Comparison of ENCODE assay signal across 1 cellular context in genomic region chr14:100899841-100900771, GRCh38.
TF ChIP-seq lines count a peak whose summit lies in the region.

No MANE protein-coding gene starts in this region.

TF ChIP-seq in HepG2, 621 proteins besides CTCF, POLR2A, EP300 and RAD21 (continued from another document and continues in another):
- TF ChIP-seq, protein P1, sequence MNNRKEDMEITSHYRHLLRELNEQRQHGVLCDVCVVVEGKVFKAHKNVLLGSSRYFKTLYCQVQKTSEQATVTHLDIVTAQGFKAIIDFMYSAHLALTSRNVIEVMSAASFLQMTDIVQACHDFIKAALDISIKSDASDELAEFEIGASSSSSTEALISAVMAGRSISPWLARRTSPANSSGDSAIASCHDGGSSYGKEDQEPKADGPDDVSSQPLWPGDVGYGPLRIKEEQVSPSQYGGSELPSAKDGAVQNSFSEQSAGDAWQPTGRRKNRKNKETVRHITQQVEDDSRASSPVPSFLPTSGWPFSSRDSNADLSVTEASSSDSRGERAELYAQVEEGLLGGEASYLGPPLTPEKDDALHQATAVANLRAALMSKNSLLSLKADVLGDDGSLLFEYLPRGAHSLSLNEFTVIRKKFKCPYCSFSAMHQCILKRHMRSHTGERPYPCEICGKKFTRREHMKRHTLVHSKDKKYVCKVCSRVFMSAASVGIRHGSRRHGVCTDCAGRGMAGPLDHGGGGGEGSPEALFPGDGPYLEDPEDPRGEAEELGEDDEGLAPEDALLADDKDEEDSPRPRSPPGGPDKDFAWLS (CRISPR knock-in tag; IDR thresholded peaks at IDR 0.05; ENCODE audit: borderline replicate concordance): no peak
- no peak for TF ChIP-seq PCBP1 (IDR thresholded peaks at IDR 0.05; ENCODE audit: borderline replicate concordance, low read depth, low read length)
- TF ChIP-seq ZNF350 (CRISPR knock-in tag; IDR thresholded peaks at IDR 0.05; ENCODE audit: borderline replicate concordance, low read depth): 0 out of 2 replicates have a peak, but pooled peaks have one; percentile 14
- no peak for TF ChIP-seq FIP1L1 (IDR thresholded peaks at IDR 0.05; ENCODE audit: borderline replicate concordance, insufficient read depth, low read depth, low read length)
- TF ChIP-seq FOSL1 (CRISPR knock-in tag; IDR thresholded peaks at IDR 0.05; ENCODE audit: borderline replicate concordance): no peak
- TF ChIP-seq CCDC6 (CRISPR knock-in tag; IDR thresholded peaks at IDR 0.05): no peak
- no peak for TF ChIP-seq ZNF333 (CRISPR knock-in tag; IDR thresholded peaks at IDR 0.05; ENCODE audit: borderline replicate concordance)
- peak; percentile 58; the same call in 1 of the 2 replicates for TF ChIP-seq ZNF747 (CRISPR knock-in tag; IDR thresholded peaks at IDR 0.05; ENCODE audit: borderline replicate concordance)
- TF ChIP-seq KDM6A (CRISPR knock-in tag; IDR thresholded peaks at IDR 0.05; ENCODE audit: low read depth): peak; percentile 49; the same call in 1 of the 2 replicates
- no peak for TF ChIP-seq ZHX2 (IDR thresholded peaks at IDR 0.05; ENCODE audit: low read depth)
- no peak for TF ChIP-seq ZHX2 (CRISPR knock-in tag; IDR thresholded peaks at IDR 0.05; ENCODE audit: borderline replicate concordance)
- no peak for TF ChIP-seq DR1 (CRISPR knock-in tag; IDR thresholded peaks at IDR 0.05)
- TF ChIP-seq ZNF609 (CRISPR knock-in tag; IDR thresholded peaks at IDR 0.05; ENCODE audit: borderline replicate concordance): peak; percentile 18; the same call in 1 of the 2 replicates
- TF ChIP-seq, protein P2, sequence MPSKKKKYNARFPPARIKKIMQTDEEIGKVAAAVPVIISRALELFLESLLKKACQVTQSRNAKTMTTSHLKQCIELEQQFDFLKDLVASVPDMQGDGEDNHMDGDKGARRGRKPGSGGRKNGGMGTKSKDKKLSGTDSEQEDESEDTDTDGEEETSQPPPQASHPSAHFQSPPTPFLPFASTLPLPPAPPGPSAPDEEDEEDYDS (CRISPR knock-in tag; IDR thresholded peaks at IDR 0.05): no peak; the same call in 1 of the 2 replicates
- no peak for TF ChIP-seq RBM22 (optimal IDR thresholded peaks at IDR 0.05; ENCODE audit: low read length)
- no peak for TF ChIP-seq ZBTB1 (CRISPR knock-in tag; IDR thresholded peaks at IDR 0.05; ENCODE audit: borderline replicate concordance)
- TF ChIP-seq, protein P3, sequence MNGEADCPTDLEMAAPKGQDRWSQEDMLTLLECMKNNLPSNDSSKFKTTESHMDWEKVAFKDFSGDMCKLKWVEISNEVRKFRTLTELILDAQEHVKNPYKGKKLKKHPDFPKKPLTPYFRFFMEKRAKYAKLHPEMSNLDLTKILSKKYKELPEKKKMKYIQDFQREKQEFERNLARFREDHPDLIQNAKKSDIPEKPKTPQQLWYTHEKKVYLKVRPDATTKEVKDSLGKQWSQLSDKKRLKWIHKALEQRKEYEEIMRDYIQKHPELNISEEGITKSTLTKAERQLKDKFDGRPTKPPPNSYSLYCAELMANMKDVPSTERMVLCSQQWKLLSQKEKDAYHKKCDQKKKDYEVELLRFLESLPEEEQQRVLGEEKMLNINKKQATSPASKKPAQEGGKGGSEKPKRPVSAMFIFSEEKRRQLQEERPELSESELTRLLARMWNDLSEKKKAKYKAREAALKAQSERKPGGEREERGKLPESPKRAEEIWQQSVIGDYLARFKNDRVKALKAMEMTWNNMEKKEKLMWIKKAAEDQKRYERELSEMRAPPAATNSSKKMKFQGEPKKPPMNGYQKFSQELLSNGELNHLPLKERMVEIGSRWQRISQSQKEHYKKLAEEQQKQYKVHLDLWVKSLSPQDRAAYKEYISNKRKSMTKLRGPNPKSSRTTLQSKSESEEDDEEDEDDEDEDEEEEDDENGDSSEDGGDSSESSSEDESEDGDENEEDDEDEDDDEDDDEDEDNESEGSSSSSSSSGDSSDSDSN (CRISPR knock-in tag; IDR thresholded peaks at IDR 0.05): no peak
- no peak for TF ChIP-seq NRL (CRISPR knock-in tag; IDR thresholded peaks at IDR 0.05; ENCODE audit: borderline replicate concordance)
- peak; percentile 32; the same call in 1 of the 2 replicates for TF ChIP-seq ZMAT3 (CRISPR knock-in tag; conservative IDR thresholded peaks at IDR 0.05)
- peak; percentile 55; the same call in 1 of the 2 replicates for TF ChIP-seq ATF7-NPFF (CRISPR knock-in tag; IDR thresholded peaks at IDR 0.05; ENCODE audit: low read depth)
- no peak for TF ChIP-seq RELA (CRISPR knock-in tag; IDR thresholded peaks at IDR 0.05)
- TF ChIP-seq ZNF550 (CRISPR knock-in tag; IDR thresholded peaks at IDR 0.05; ENCODE audit: borderline replicate concordance): no peak
- TF ChIP-seq ZNF563 (CRISPR knock-in tag; IDR thresholded peaks at IDR 0.05): no peak
- TF ChIP-seq ZNF746 (CRISPR knock-in tag; IDR thresholded peaks at IDR 0.05): no peak
- no peak for TF ChIP-seq ZNF337 (CRISPR knock-in tag; IDR thresholded peaks at IDR 0.05; ENCODE audit: borderline replicate concordance, low read depth)
- no peak for TF ChIP-seq CENPX (CRISPR knock-in tag; IDR thresholded peaks at IDR 0.05)
- TF ChIP-seq SP1 (IDR thresholded peaks at IDR 0.05): no peak
- TF ChIP-seq SP1 (CRISPR knock-in tag; IDR thresholded peaks at IDR 0.05): no peak
- no peak for TF ChIP-seq PAX8 (CRISPR knock-in tag; IDR thresholded peaks at IDR 0.05; ENCODE audit: borderline replicate concordance)
- no peak for TF ChIP-seq ZNF644 (CRISPR knock-in tag; IDR thresholded peaks at IDR 0.05; ENCODE audit: low read depth)
- TF ChIP-seq ZNF772 (CRISPR knock-in tag; IDR thresholded peaks at IDR 0.05): peak; percentile 44; the same call in 1 of the 2 replicates
- peak; percentile 40; the same call in 1 of the 2 replicates for TF ChIP-seq ZNF232 (CRISPR knock-in tag; IDR thresholded peaks at IDR 0.05; ENCODE audit: borderline replicate concordance)
- TF ChIP-seq ZNF496 (CRISPR knock-in tag; IDR thresholded peaks at IDR 0.05; ENCODE audit: insufficient replicate concordance): no peak
- no peak for TF ChIP-seq AKAP8 (CRISPR knock-in tag; IDR thresholded peaks at IDR 0.05)
- TF ChIP-seq ZNF776 (CRISPR knock-in tag; IDR thresholded peaks at IDR 0.05): no peak
- TF ChIP-seq ZSCAN30 (CRISPR knock-in tag; IDR thresholded peaks at IDR 0.05): no peak
- TF ChIP-seq, protein P4, sequence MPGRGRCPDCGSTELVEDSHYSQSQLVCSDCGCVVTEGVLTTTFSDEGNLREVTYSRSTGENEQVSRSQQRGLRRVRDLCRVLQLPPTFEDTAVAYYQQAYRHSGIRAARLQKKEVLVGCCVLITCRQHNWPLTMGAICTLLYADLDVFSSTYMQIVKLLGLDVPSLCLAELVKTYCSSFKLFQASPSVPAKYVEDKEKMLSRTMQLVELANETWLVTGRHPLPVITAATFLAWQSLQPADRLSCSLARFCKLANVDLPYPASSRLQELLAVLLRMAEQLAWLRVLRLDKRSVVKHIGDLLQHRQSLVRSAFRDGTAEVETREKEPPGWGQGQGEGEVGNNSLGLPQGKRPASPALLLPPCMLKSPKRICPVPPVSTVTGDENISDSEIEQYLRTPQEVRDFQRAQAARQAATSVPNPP (CRISPR knock-in tag; IDR thresholded peaks at IDR 0.05): 0 out of 2 replicates have a peak, but pooled peaks have one; percentile 53
- TF ChIP-seq KDM5B (CRISPR knock-in tag; IDR thresholded peaks at IDR 0.05; ENCODE audit: borderline replicate concordance): no peak; the same call in 1 of the 2 replicates
- TF ChIP-seq SRSF9 (IDR thresholded peaks at IDR 0.05; ENCODE audit: borderline replicate concordance, insufficient read depth, low read depth, low read length, poor library complexity, severe bottlenecking): no peak
- no peak for TF ChIP-seq ZNF549 (CRISPR knock-in tag; IDR thresholded peaks at IDR 0.05)
- no peak for TF ChIP-seq FLYWCH1 (CRISPR knock-in tag; IDR thresholded peaks at IDR 0.05)
- TF ChIP-seq ZNF816 (CRISPR knock-in tag; IDR thresholded peaks at IDR 0.05; ENCODE audit: borderline replicate concordance): peak; percentile 91; the same call in 1 of the 2 replicates
- TF ChIP-seq TFDP1 (CRISPR knock-in tag; IDR thresholded peaks at IDR 0.05; ENCODE audit: borderline replicate concordance): peak; percentile 60; the same call in 1 of the 2 replicates
- TF ChIP-seq RARA (CRISPR knock-in tag; IDR thresholded peaks at IDR 0.05): no peak
- no peak for TF ChIP-seq KDM2A (CRISPR knock-in tag; IDR thresholded peaks at IDR 0.05; ENCODE audit: borderline replicate concordance, low read depth)
- TF ChIP-seq, protein P5, sequence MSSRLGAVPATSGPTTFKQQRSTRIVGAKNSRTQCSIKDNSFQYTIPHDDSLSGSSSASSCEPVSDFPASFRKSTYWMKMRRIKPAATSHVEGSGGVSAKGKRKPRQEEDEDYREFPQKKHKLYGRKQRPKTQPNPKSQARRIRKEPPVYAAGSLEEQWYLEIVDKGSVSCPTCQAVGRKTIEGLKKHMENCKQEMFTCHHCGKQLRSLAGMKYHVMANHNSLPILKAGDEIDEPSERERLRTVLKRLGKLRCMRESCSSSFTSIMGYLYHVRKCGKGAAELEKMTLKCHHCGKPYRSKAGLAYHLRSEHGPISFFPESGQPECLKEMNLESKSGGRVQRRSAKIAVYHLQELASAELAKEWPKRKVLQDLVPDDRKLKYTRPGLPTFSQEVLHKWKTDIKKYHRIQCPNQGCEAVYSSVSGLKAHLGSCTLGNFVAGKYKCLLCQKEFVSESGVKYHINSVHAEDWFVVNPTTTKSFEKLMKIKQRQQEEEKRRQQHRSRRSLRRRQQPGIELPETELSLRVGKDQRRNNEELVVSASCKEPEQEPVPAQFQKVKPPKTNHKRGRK (CRISPR knock-in tag; IDR thresholded peaks at IDR 0.05): no peak
